Comparison of ENCODE assay signal across 8 cellular contexts in genomic region chr15:75348563-75349350, GRCh38. TPM values are rescaled to one million over a fixed set of nuclear protein-coding genes. Genes with fewer than 3 reads are reported as not detected.
A peak's percentile ranks its signal among the peaks of the same experiment; 100 is the strongest.
DNase-seq lines count a peak whose midpoint lies in the region; ATAC-seq, FAIRE-seq and TF ChIP-seq lines count a peak whose summit lies in the region.

No MANE protein-coding gene starts in this region.

- H3K4me1 Mint-ChIP-seq in nephron: no peaks in the 10 kb centered on the region

- H3K9me3 ChIP-seq in PC-9 (ENCODE audit: insufficient read depth, low read depth): no peaks in the 10 kb centered on the region
- no peaks in the 10 kb centered on the region for H3K9me3 ChIP-seq in endothelial cell of umbilical vein (replicated peaks; ENCODE audit: control insufficient read depth, insufficient read depth, low read length)

- no peaks in the 10 kb centered on the region for H3K4me1 ChIP-seq in PC-9 (replicated peaks; ENCODE audit: insufficient read depth)
- peaks cover 7% of the 10 kb centered on the region for H3K4me1 ChIP-seq in endothelial cell of umbilical vein (ENCODE audit: control insufficient read depth, extremely low read depth, insufficient read depth, low read length)

- intact Hi-C loops in PC-9 (cut with micrococcal nuclease; ENCODE audit: unreplicated experiment) (no loop called here), endothelial cell of umbilical vein (cut with micrococcal nuclease) (no loop called here)

- 0 out of 2 replicates have a peak, but pooled peaks cover 3% of the 10 kb centered on the region for H3F3A ChIP-seq in PC-9 (ENCODE audit: insufficient read depth, low read depth)

- peak overlapping the region; percentile 84 for H3K4me3 ChIP-seq in PC-9
- peak overlapping the region; percentile 59 to 84 (median 68) for H3K4me3 ChIP-seq in endothelial cell of umbilical vein (replicated peaks in 1 of 3; ENCODE audit: insufficient read depth in 1 of 3, low read depth in 1 of 3, low read length in 3 of 3)

- no peak overlapping the region for H3K27ac ChIP-seq in PC-9
- H3K27ac ChIP-seq in endothelial cell of umbilical vein (ENCODE audit: insufficient read depth, low read depth, low read length): no peak overlapping the region

- peak overlapping the region; percentile 27 for H3K9ac ChIP-seq in endothelial cell of umbilical vein (replicated peaks; ENCODE audit: extremely low read depth, insufficient read depth, low read length)

- POLR2A ChIA-PET in PC-9 (lab: Charles Lee; ENCODE audit: unreplicated experiment) (interaction anchor here (0.7 kb wide), 1 partner anchor 9 kb away, joined by 6 read pairs; no protein-coding TSS in a partner anchor), endothelial cell of umbilical vein (lab: Charles Lee) (no interaction called here)

- H3K27me3 ChIP-seq in PC-9 (ENCODE audit: insufficient read depth, low read depth): no peaks in the 10 kb centered on the region
- H3K27me3 ChIP-seq in endothelial cell of umbilical vein (ENCODE audit: control insufficient read depth in 2 of 2, insufficient read depth in 2 of 2, low read length in 2 of 2): no peaks in the 10 kb centered on the region

- peak overlapping the region in 2 of 3 experiments; percentile 13 to 69 for H3K27ac Mint-ChIP-seq in nephron

- DNase-seq in DMS53 treated with DMSO at 0.1 percent for 48 hours (lab: John Stamatoyannopoulos, UW; ENCODE audit: unreplicated experiment): peak; percentile 5
- peak in 1 of 2 experiments; percentile 21 for DNase-seq in PC-9
- peak; percentile 11 for DNase-seq in endothelial cell of umbilical vein (ENCODE audit: low read depth, low spot score)
- no peak for DNase-seq in RCC 7860 (ENCODE audit: low spot score)
- DNase-seq in SHP77 treated with DMSO at 0.1 percent for 48 hours (lab: John Stamatoyannopoulos, UW): no peak
- no peak for DNase-seq in GM19240 (ENCODE audit: insufficient read length, low spot score)

- H3K9me1 ChIP-seq in endothelial cell of umbilical vein (replicated peaks; ENCODE audit: control insufficient read depth, extremely low read depth, insufficient read depth, low read length): no peaks in the 10 kb centered on the region

- peaks cover 21% of the 10 kb centered on the region for H3K27me3 Mint-ChIP-seq in nephron (ENCODE audit: low read depth)

- no peaks in the 10 kb centered on the region for H3K9me3 Mint-ChIP-seq in nephron

- TF ChIP-seq CTCF in PC-9 (conservative IDR thresholded peaks at IDR 0.05): no peak
- TF ChIP-seq CTCF in endothelial cell of umbilical vein (IDR thresholded peaks at IDR 0.05; ENCODE audit: extremely low read depth in 1 of 2, insufficient read depth in 1 of 2, low read depth in 1 of 2, low read length in 2 of 2): no peak
- TF ChIP-seq CTCF in nephron (IDR thresholded peaks at IDR 0.05; ENCODE audit: unreplicated experiment in 3 of 3): no peak

- H3K36me3 ChIP-seq in PC-9 (ENCODE audit: low read depth) (no peaks in the 10 kb centered on the region), endothelial cell of umbilical vein (ENCODE audit: control insufficient read depth in 2 of 2, extremely low read depth in 1 of 2, insufficient read depth in 2 of 2, low read length in 2 of 2) (peaks cover 0 to 2% of the 10 kb centered on the region in 2 experiments)

- FAIRE-seq in endothelial cell of umbilical vein (lab: Jason Lieb, UNC): peak; percentile 35
- no peak for FAIRE-seq in RCC 7860 (lab: Jason Lieb, UNC)

- peak overlapping the region; percentile 86 to 92 (median 92) for H3K4me3 Mint-ChIP-seq in nephron

- CTCF ChIA-PET in PC-9 (lab: Charles Lee): no interaction called here
- CTCF ChIA-PET in endothelial cell of umbilical vein (lab: Charles Lee): interaction anchor here (1.2 kb wide), 1 partner anchor 19 kb away, joined by 3 read pairs; no protein-coding TSS in a partner anchor

- ATAC-seq in HG02852 (IDR thresholded peaks at IDR 0.05; ENCODE audit: unreplicated experiment): no peak

- H4K20me1 ChIP-seq in PC-9 (ENCODE audit: insufficient read depth): no peaks in the 10 kb centered on the region
- no peaks in the 10 kb centered on the region for H4K20me1 ChIP-seq in endothelial cell of umbilical vein (replicated peaks; ENCODE audit: control insufficient read depth, extremely low read depth, insufficient read depth, low read length)

- H3K79me2 ChIP-seq in PC-9 (ENCODE audit: low read depth): no peaks in the 10 kb centered on the region
- H3K79me2 ChIP-seq in endothelial cell of umbilical vein (ENCODE audit: control insufficient read depth, insufficient read depth, low read length): no peaks in the 10 kb centered on the region

- no TSS peak for BruUV-seq in PC-9 (replicated peaks; lab: Mats Ljungman, UMichigan)
- BruUV-seq in endothelial cell of umbilical vein (replicated peaks; lab: Mats Ljungman, UMichigan): no TSS peak

- H2AFZ ChIP-seq in PC-9 (no peak overlapping the region), endothelial cell of umbilical vein (ENCODE audit: low read depth, low read length) (peak overlapping the region; percentile 65)

- dilution Hi-C loops in endothelial cell of umbilical vein (cut with MboI; ENCODE audit: extremely low pct_ligation_motif_present, low sequenced_read_pairs): no loop called here

- no peaks in the 10 kb centered on the region for H3K36me3 Mint-ChIP-seq in nephron (ENCODE audit: low read depth)

- TF ChIP-seq POLR2A in endothelial cell of umbilical vein (IDR thresholded peaks at IDR 0.05; ENCODE audit: low read depth, low read length): no peak

- peak overlapping the region; percentile 100 for H3K4me2 ChIP-seq in PC-9
- peak overlapping the region; percentile 53 for H3K4me2 ChIP-seq in endothelial cell of umbilical vein (ENCODE audit: insufficient read depth, low read length)

- no peaks in the 10 kb centered on the region for H3K9me2 ChIP-seq in PC-9 (ENCODE audit: insufficient read depth)

TF ChIP-seq in endothelial cell of umbilical vein, 7 proteins besides CTCF, POLR2A, EP300 and RAD21:
- TF ChIP-seq JUN (IDR thresholded peaks at IDR 0.05; ENCODE audit: borderline replicate concordance, insufficient read depth, insufficient read length, low read depth) (no peak), GATA2 (IDR thresholded peaks at IDR 0.05; ENCODE audit: insufficient read depth, insufficient read length, low read depth, low read length) (no peak)
- TF ChIP-seq, protein P1, sequence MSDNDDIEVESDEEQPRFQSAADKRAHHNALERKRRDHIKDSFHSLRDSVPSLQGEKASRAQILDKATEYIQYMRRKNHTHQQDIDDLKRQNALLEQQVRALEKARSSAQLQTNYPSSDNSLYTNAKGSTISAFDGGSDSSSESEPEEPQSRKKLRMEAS (IDR thresholded peaks at IDR 0.05; ENCODE audit: insufficient read depth, insufficient read length): no peak

RNA-seq across cellular contexts. Expression of gene NEIL1, which starts 1.9 kb away (rescaled TPM):
- total RNA-seq in PC-9 (2021): 21.3 and 27.1 TPM in 2 replicates
- total RNA-seq in endothelial cell of umbilical vein: 21.7 and 29.5 TPM in 2 replicates
- polyA plus RNA-seq in endothelial cell of umbilical vein: 29.5 and 34.5 TPM in 2 replicates
- 4.2 and 12.2 TPM in 2 replicates for polyA plus RNA-seq in endothelial cell of umbilical vein (2011; cell fraction: cytosol; rRNA removed)
- polyA plus RNA-seq in endothelial cell of umbilical vein (2011; cell fraction: nucleus; rRNA removed): 156 and 206 TPM in 2 replicates
- polyA plus RNA-seq in endothelial cell of umbilical vein (2012): 10.6 and 11.3 TPM in 2 replicates
- polyA minus RNA-seq in endothelial cell of umbilical vein: 14.8 and 29.0 TPM in 2 replicates
- 3.4 TPM for polyA minus RNA-seq in endothelial cell of umbilical vein (2011; cell fraction: cytosol; rRNA and poly(A)+ RNA removed)
- 23.5 and 34.7 TPM in 2 replicates for polyA minus RNA-seq in endothelial cell of umbilical vein (2011; cell fraction: nucleus; rRNA and poly(A)+ RNA removed)

RNA-seq across cellular contexts. Expression of gene COMMD4, which starts 12.9 kb away (rescaled TPM):
- total RNA-seq in PC-9 (2021) (132 and 156 TPM in 2 replicates), endothelial cell of umbilical vein (105 and 114 TPM in 2 replicates)
- 244 and 254 TPM in 2 replicates for polyA plus RNA-seq in endothelial cell of umbilical vein
- polyA plus RNA-seq in endothelial cell of umbilical vein (2011; cell fraction: cytosol; rRNA removed): 240 and 254 TPM in 2 replicates
- 221 and 233 TPM in 2 replicates for polyA plus RNA-seq in endothelial cell of umbilical vein (2011; cell fraction: nucleus; rRNA removed)
- 65.2 and 76.7 TPM in 2 replicates for polyA plus RNA-seq in endothelial cell of umbilical vein (2012)
- polyA minus RNA-seq in endothelial cell of umbilical vein: 37.9 and 39.1 TPM in 2 replicates
- 105 TPM for polyA minus RNA-seq in endothelial cell of umbilical vein (2011; cell fraction: cytosol; rRNA and poly(A)+ RNA removed)
- 15.4 and 18.5 TPM in 2 replicates for polyA minus RNA-seq in endothelial cell of umbilical vein (2011; cell fraction: nucleus; rRNA and poly(A)+ RNA removed)

RNA-seq across cellular contexts. Expression of gene MAN2C1, which starts 19.6 kb away (rescaled TPM):
- total RNA-seq in PC-9 (2021) (94.3 and 143 TPM in 2 replicates), endothelial cell of umbilical vein (248 TPM in 2 replicates)
- polyA plus RNA-seq in endothelial cell of umbilical vein: 198 and 220 TPM in 2 replicates
- polyA plus RNA-seq in endothelial cell of umbilical vein (2011; cell fraction: cytosol; rRNA removed): 36.8 and 59.2 TPM in 2 replicates
- polyA plus RNA-seq in endothelial cell of umbilical vein (2011; cell fraction: nucleus; rRNA removed): 1,499 and 1,889 TPM in 2 replicates
- 119 and 124 TPM in 2 replicates for polyA plus RNA-seq in endothelial cell of umbilical vein (2012)
- polyA minus RNA-seq in endothelial cell of umbilical vein: 143 and 184 TPM in 2 replicates
- polyA minus RNA-seq in endothelial cell of umbilical vein (2011; cell fraction: cytosol; rRNA and poly(A)+ RNA removed): 50.2 TPM
- 260 and 342 TPM in 2 replicates for polyA minus RNA-seq in endothelial cell of umbilical vein (2011; cell fraction: nucleus; rRNA and poly(A)+ RNA removed)

Comparison
In these comparisons a context has a peak if more than half of its experiments do, and no peak if none do; other contexts are left out.
1. DNase-seq: peak in DMS53 treated with DMSO at 0.1 percent for 48 hours (single experiment) and endothelial cell of umbilical vein (single experiment); none in RCC 7860 (single experiment), SHP77 treated with DMSO at 0.1 percent for 48 hours (single experiment) and GM19240 (single experiment).